33 cellular contexts compared by ENCODE assay signal in genomic region chr17:37735165-37735564, GRCh38. TPM values are rescaled to one million over a fixed set of nuclear protein-coding genes. Genes with fewer than 3 reads are reported as not detected.
"Had no signal": no experiment of that assay in that cellular context is flagged by ENCODE, and none has a peak within 500 bp of the region (broad histone marks: within the 10 kb centered on the region; RNA-seq: fewer than 3 reads in every experiment).

No MANE protein-coding gene starts in this region.

- DNase-seq: hippocampal formation; immature natural killer cell; kidney; left colon; left lung; lower lobe of right lung; mammary epithelial cell; mesendoderm; naive B cell; ovary; right lobe of liver; stimulated activated CD4-positive, alpha-beta T cell treated with anti-CD3 and anti-CD28 coated beads, Interleukin-1b, Interleukin-23, amount 100 ng/mL, for 48 hours; stimulated activated CD4-positive, alpha-beta T cell treated with anti-CD3 and anti-CD28 coated beads, Interleukin-2, amount 100 ng/mL, for 48 hours; stimulated activated CD4-positive, alpha-beta T cell treated with anti-CD3 and anti-CD28 coated beads, Interleukin-4, amount 100 ng/mL, for 4 hours; stimulated activated CD8-positive, alpha-beta memory T cell treated with anti-CD3 and anti-CD28 coated beads, Interleukin-4, amount 100 ng/mL, for 48 hours; stimulated activated naive CD4-positive, alpha-beta T cell treated with Interleukin-2 at 50 U/mL for 16 hours; stimulated activated naive CD8-positive, alpha-beta T cell treated with anti-CD3 and anti-CD28 coated beads, Interleukin-15, amount 100 ng/mL, for 72 hours; substantia nigra; uterus had no signal

- H3K36me3 Mint-ChIP-seq: immature natural killer cell; mesothelial cell of epicardium; naive B cell; natural killer cell treated with Interleukin-12 subunit alpha and Interleukin-12 subunit beta and Interleukin-15 and Interleukin-18, amount 100 ng/mL, for 72 hours had no signal

- H3K27ac Mint-ChIP-seq: immature natural killer cell; mesothelial cell of epicardium; natural killer cell treated with Interleukin-12 subunit alpha and Interleukin-12 subunit beta and Interleukin-15 and Interleukin-18, amount 100 ng/mL, for 72 hours; stimulated activated memory B cell treated with anti-CD40 and anti-IgM and Interleukin-4, amounts not matched to agents 10 μg/mL and 1 μg/mL and 100 μg/mL, for 72 hours; stimulated activated naive CD8-positive, alpha-beta T cell treated with anti-CD3 and anti-CD28 coated beads, Interleukin-15, amount 100 ng/mL, for 72 hours; type B pancreatic cell had no signal

- H3K36me3 ChIP-seq: left lung, ovary, right atrium auricular region, tibial nerve, uterus had no signal

- H3K27me3 ChIP-seq: ovary, right lobe of liver had no signal

- H3K27me3 Mint-ChIP-seq: progenitor cell of endocrine pancreas had no signal

- H3K4me3 Mint-ChIP-seq: immature natural killer cell; mesothelial cell of epicardium; naive B cell; natural killer cell treated with Interleukin-12 subunit alpha and Interleukin-12 subunit beta and Interleukin-15 and Interleukin-18, amount 100 ng/mL, for 72 hours; stimulated activated memory B cell treated with anti-CD40 and anti-IgM and Interleukin-4, amounts not matched to agents 10 μg/mL and 1 μg/mL and 100 μg/mL, for 72 hours; stimulated activated naive CD8-positive, alpha-beta T cell treated with anti-CD3 and anti-CD28 coated beads, Interleukin-15, amount 100 ng/mL, for 72 hours; type B pancreatic cell had no signal

- H3K4me1 Mint-ChIP-seq: immature natural killer cell, mesothelial cell of epicardium, naive B cell had no signal

- H3K4me2 ChIP-seq: smooth muscle cell had no signal

- H3K4me1 ChIP-seq: left lung, lower lobe of right lung, right atrium auricular region, right lobe of liver, tibial nerve, uterus had no signal

- H3K27ac ChIP-seq: left lung, lower lobe of right lung, ovary, right atrium auricular region, right lobe of liver, tibial nerve, uterus had no signal

- H3K4me3 ChIP-seq: left lung, lower lobe of right lung, ovary, right atrium auricular region, right lobe of liver, smooth muscle cell, tibial nerve, uterus had no signal

- H3K9me3 Mint-ChIP-seq: immature natural killer cell; mesothelial cell of epicardium; naive B cell; natural killer cell treated with Interleukin-12 subunit alpha and Interleukin-12 subunit beta and Interleukin-15 and Interleukin-18, amount 100 ng/mL, for 72 hours; stimulated activated memory B cell treated with anti-CD40 and anti-IgM and Interleukin-4, amounts not matched to agents 10 μg/mL and 1 μg/mL and 100 μg/mL, for 72 hours; stimulated activated naive CD8-positive, alpha-beta T cell treated with anti-CD3 and anti-CD28 coated beads, Interleukin-15, amount 100 ng/mL, for 72 hours had no signal

- ATAC-seq: left colon; left lung; lower lobe of right lung; natural killer cell treated with Interleukin-12 subunit alpha and Interleukin-12 subunit beta and Interleukin-15 and Interleukin-18, amount 100 ng/mL, for 72 hours; right lobe of liver; stimulated activated memory B cell treated with anti-CD40 and anti-IgM and Interleukin-4, amounts not matched to agents 10 μg/mL and 1 μg/mL and 100 μg/mL, for 72 hours; stimulated activated naive CD8-positive, alpha-beta T cell treated with anti-CD3 and anti-CD28 coated beads, Interleukin-15, amount 100 ng/mL, for 72 hours had no signal

- H3K9me3 ChIP-seq: left lung, lower lobe of right lung, ovary, right atrium auricular region, right lobe of liver, tibial nerve, uterus had no signal

RNA-seq across cellular contexts. Expression of gene HNF1B, which starts 9.7 kb away (rescaled TPM):
- total RNA-seq: mammary epithelial cell, mononuclear cell, omental fat pad, pulmonary artery endothelial cell, right atrium auricular region, skeletal muscle tissue, smooth muscle cell, temporal lobe, tibial nerve had no signal
- polyA plus RNA-seq: immature natural killer cell, mammary epithelial cell, neural cell, smooth muscle cell had no signal
